In genomic region chr2:42878581-42878980, GRCh38 we compare ENCODE assay signal across 10 cellular contexts.
DNase-seq lines count a peak whose midpoint lies in the region; ATAC-seq and FAIRE-seq lines count a peak whose summit lies in the region.
"Had no signal": no experiment of that assay in that cellular context is flagged by ENCODE, and none has a peak within 500 bp of the region (broad histone marks: within the 10 kb centered on the region; RNA-seq: fewer than 3 reads in every experiment).

No MANE protein-coding gene starts in this region.

- ATAC-seq in activated CD4-positive, alpha-beta T cell treated with anti-CD3 and anti-CD28 coated beads for 36 hours = peak; percentile 93
- ATAC-seq in HG02571 (IDR thresholded peaks at IDR 0.05; ENCODE audit: unreplicated experiment) = peak; percentile 67
- ATAC-seq in activated T-cell treated with anti-CD3 and anti-CD28 coated beads, Interleukin-2, amount 50 U/mL, for 72 hours (replicated peaks in 1 of 2) = peak; percentile 95 to 97

- H3K27ac Mint-ChIP-seq in activated CD4-positive, alpha-beta T cell treated with anti-CD3 and anti-CD28 coated beads for 36 hours = peak overlapping the region; percentile 20
- H3K27ac Mint-ChIP-seq in activated T-cell treated with anti-CD3 and anti-CD28 coated beads, Interleukin-2, amount 50 U/mL, for 72 hours = no peak overlapping the region

- no peaks in the 10 kb centered on the region for H3K9me3 Mint-ChIP-seq in activated CD4-positive, alpha-beta T cell treated with anti-CD3 and anti-CD28 coated beads for 36 hours (ENCODE audit: low read depth)
- no peaks in the 10 kb centered on the region for H3K9me3 Mint-ChIP-seq in activated T-cell treated with anti-CD3 and anti-CD28 coated beads, Interleukin-2, amount 50 U/mL, for 72 hours

- CTCF ChIA-PET in activated CD4-positive, alpha-beta T cell treated with anti-CD3 and anti-CD28 coated beads for 36 hours (lab: Charles Lee) = interaction anchor here (1.7 to 3.9 kb wide), 2 partner anchors 20 to 22 kb away, joined by 5 to 14 read pairs; no protein-coding TSS in a partner anchor

- peak; percentile 56 for DNase-seq in activated CD4-positive, alpha-beta T cell treated with anti-CD3 and anti-CD28 coated beads for 36 hours
- DNase-seq in activated CD4-positive, alpha-beta T cell treated with anti-CD3 and anti-CD28 coated beads for 4 hours = no peak
- DNase-seq in activated T-cell treated with anti-CD3 and anti-CD28 coated beads, Interleukin-2, amount 50 U/mL, for 72 hours = peak; percentile 40 to 54
- peak; percentile 21 for DNase-seq in stimulated activated CD4-positive, alpha-beta T cell treated with anti-CD3 and anti-CD28 coated beads, Interleukin-4, amount 100 ng/mL, for 24 hours
- DNase-seq in NCI-H1105 (lab: John Stamatoyannopoulos, UW) (no peak), NCI-H524 (lab: John Stamatoyannopoulos, UW) (no peak), urothelium cell line (ENCODE audit: low spot score) (no peak)
- DNase-seq: NCI-H1694 had no signal

- H3K4me1 Mint-ChIP-seq in activated CD4-positive, alpha-beta T cell treated with anti-CD3 and anti-CD28 coated beads for 36 hours = peaks cover 32% of the 10 kb centered on the region
- peaks cover 30% of the 10 kb centered on the region for H3K4me1 Mint-ChIP-seq in activated T-cell treated with anti-CD3 and anti-CD28 coated beads, Interleukin-2, amount 50 U/mL, for 72 hours (ENCODE audit: low read depth)

- no peak for FAIRE-seq in urothelium cell line (lab: Jason Lieb, UNC)
- FAIRE-seq: A204.1 had no signal

- intact Hi-C loops in activated CD4-positive, alpha-beta T cell treated with anti-CD3 and anti-CD28 coated beads for 36 hours (cut with DNase I, micrococcal nuclease) = no loop called here

- POLR2A ChIA-PET in activated CD4-positive, alpha-beta T cell treated with anti-CD3 and anti-CD28 coated beads for 36 hours (lab: Charles Lee) = interaction anchor here (0.6 kb wide), 1 partner anchor 18 kb away, joined by 3 read pairs; no protein-coding TSS in a partner anchor

- H3K4me3 Mint-ChIP-seq in activated CD4-positive, alpha-beta T cell treated with anti-CD3 and anti-CD28 coated beads for 36 hours = no peak overlapping the region
- H3K4me3 Mint-ChIP-seq in activated T-cell treated with anti-CD3 and anti-CD28 coated beads, Interleukin-2, amount 50 U/mL, for 72 hours = peak overlapping the region; percentile 4 to 29

- H3K27me3 Mint-ChIP-seq in activated CD4-positive, alpha-beta T cell treated with anti-CD3 and anti-CD28 coated beads for 36 hours = no peaks in the 10 kb centered on the region
- no peaks in the 10 kb centered on the region for H3K27me3 Mint-ChIP-seq in activated T-cell treated with anti-CD3 and anti-CD28 coated beads, Interleukin-2, amount 50 U/mL, for 72 hours (ENCODE audit: low read depth)

- H3K36me3 Mint-ChIP-seq in activated CD4-positive, alpha-beta T cell treated with anti-CD3 and anti-CD28 coated beads for 36 hours (ENCODE audit: low read depth) = no peaks in the 10 kb centered on the region
- H3K36me3 Mint-ChIP-seq in activated T-cell treated with anti-CD3 and anti-CD28 coated beads, Interleukin-2, amount 50 U/mL, for 72 hours (ENCODE audit: insufficient read depth in 2 of 2) = no peaks in the 10 kb centered on the region

Comparison
In these comparisons a context has a peak if more than half of its experiments do, and no peak if none do; other contexts are left out.
1. DNase-seq: peak in activated CD4-positive, alpha-beta T cell treated with anti-CD3 and anti-CD28 coated beads for 36 hours (single experiment), activated T-cell treated with anti-CD3 and anti-CD28 coated beads, Interleukin-2, amount 50 U/mL, for 72 hours (2 of 2) and stimulated activated CD4-positive, alpha-beta T cell treated with anti-CD3 and anti-CD28 coated beads, Interleukin-4, amount 100 ng/mL, for 24 hours (single experiment); none in activated CD4-positive, alpha-beta T cell treated with anti-CD3 and anti-CD28 coated beads for 4 hours (0 of 2), NCI-H1105 (single experiment), NCI-H524 (0 of 2) and urothelium cell line (single experiment).
2. Peak in every context shown above with its lines, with median percentiles within 50 percentile points of each other: ATAC-seq.